In genomic region chr1:86750530-86750929, GRCh38 we compare ENCODE assay signal across 18 cellular contexts. TPM values are rescaled to one million over a fixed set of nuclear protein-coding genes. Genes with fewer than 3 reads are reported as not detected.
DNase-seq lines count a peak whose midpoint lies in the region; TF ChIP-seq lines count a peak whose summit lies in the region.
"Had no signal": no experiment of that assay in that cellular context is flagged by ENCODE, and none has a peak within 500 bp of the region (broad histone marks: within the 10 kb centered on the region; RNA-seq: fewer than 3 reads in every experiment).

No MANE protein-coding gene starts in this region.

- H3K27ac Mint-ChIP-seq in activated CD4-positive, alpha-beta T cell treated with anti-CD3 and anti-CD28 coated beads, Interleukin-2, amount 10 ng/mL, durations not matched to agents 7 days and 5 days: no peak overlapping the region
- H3K27ac Mint-ChIP-seq: CD4-positive, alpha-beta T cell had no signal

- no peaks in the 10 kb centered on the region for H3K4me1 ChIP-seq in smooth muscle cell (ENCODE audit: low read depth)
- H3K4me1 ChIP-seq: BE2C had no signal

- H3K4me2 ChIP-seq in smooth muscle cell: no peak overlapping the region

- H3K4me1 Mint-ChIP-seq in activated CD4-positive, alpha-beta T cell treated with anti-CD3 and anti-CD28 coated beads, Interleukin-2, amount 10 ng/mL, durations not matched to agents 7 days and 5 days: no peaks in the 10 kb centered on the region

- H3K9me3 Mint-ChIP-seq in activated CD4-positive, alpha-beta T cell treated with anti-CD3 and anti-CD28 coated beads, Interleukin-2, amount 10 ng/mL, durations not matched to agents 7 days and 5 days: no peaks in the 10 kb centered on the region
- H3K9me3 Mint-ChIP-seq: CD4-positive, alpha-beta T cell had no signal

- no peaks in the 10 kb centered on the region for H3K79me2 ChIP-seq in smooth muscle cell (ENCODE audit: low read depth)

- no peak for TF ChIP-seq CTCF in smooth muscle cell (IDR thresholded peaks at IDR 0.05; ENCODE audit: borderline replicate concordance, insufficient read depth, poor library complexity, severe bottlenecking)

- 82% methylated on average over 5 of the region's 5 CpGs for WGBS in smooth muscle cell (ENCODE audit: low lambda C conversion rate)

- H3K27me3 ChIP-seq in smooth muscle cell (ENCODE audit: low read depth): no peaks in the 10 kb centered on the region
- H3K27me3 ChIP-seq: BE2C, MG63 had no signal

- no peak overlapping the region for H2AFZ ChIP-seq in smooth muscle cell (ENCODE audit: low read depth)
- H2AFZ ChIP-seq: GM23248 had no signal

- DNase-seq in DMS79 treated with DMSO at 0.1 percent for 48 hours (lab: John Stamatoyannopoulos, UW) (peak; percentile 44), DMS79 (lab: John Stamatoyannopoulos, UW) (no peak), smooth muscle cell (lab: John Stamatoyannopoulos, UW; ENCODE audit: unreplicated experiment) (no peak), EL (no peak)
- DNase-seq in activated CD4-positive, alpha-beta T cell treated with anti-CD3 and anti-CD28 coated beads for 48 hours: peak; percentile 12
- no peak for DNase-seq in activated CD4-positive, alpha-beta T cell treated with anti-CD3 and anti-CD28 coated beads, Interleukin-2, amount 10 ng/mL, durations not matched to agents 7 days and 5 days
- peak; percentile 20 for DNase-seq in stimulated activated CD4-positive, alpha-beta T cell treated with anti-CD3 and anti-CD28 coated beads, Interleukin-1b, Interleukin-23, amount 100 ng/mL, for 48 hours
- DNase-seq in stimulated activated CD4-positive, alpha-beta T cell treated with anti-CD3 and anti-CD28 coated beads, Interleukin-12 subunit alpha, Interleukin-12 subunit beta, amount 100 ng/mL, for 4 hours: no peak
- DNase-seq: 8988T; BE2C; CD4-positive, alpha-beta T cell; MG63; NCI-H1105 treated with DMSO at 0.1 percent for 48 hours; NCI-H1694 treated with DMSO at 0.1 percent for 48 hours; NCI-H2171 treated with DMSO at 0.1 percent for 48 hours; NCI-H526; SHP77 treated with DMSO at 0.1 percent for 48 hours had no signal

- no peak overlapping the region for H3K9ac ChIP-seq in smooth muscle cell (ENCODE audit: low read depth)
- H3K9ac ChIP-seq: GM23248 had no signal

- H3K36me3 ChIP-seq in smooth muscle cell (ENCODE audit: low read depth): no peaks in the 10 kb centered on the region
- H3K36me3 ChIP-seq: BE2C, MG63 had no signal

- H3K4me3 ChIP-seq in smooth muscle cell: no peak overlapping the region
- H3K4me3 ChIP-seq: GM23248, MG63 had no signal

- H3K9me3 ChIP-seq in smooth muscle cell (replicated peaks; ENCODE audit: low read depth): no peaks in the 10 kb centered on the region
- H3K9me3 ChIP-seq: BE2C, MG63 had no signal

- no peak overlapping the region for H3K4me3 Mint-ChIP-seq in activated CD4-positive, alpha-beta T cell treated with anti-CD3 and anti-CD28 coated beads, Interleukin-2, amount 10 ng/mL, durations not matched to agents 7 days and 5 days
- H3K4me3 Mint-ChIP-seq: CD4-positive, alpha-beta T cell had no signal

- H4K20me1 ChIP-seq in smooth muscle cell (ENCODE audit: low read depth): no peaks in the 10 kb centered on the region

- peaks cover 5% of the 10 kb centered on the region for H3K36me3 Mint-ChIP-seq in activated CD4-positive, alpha-beta T cell treated with anti-CD3 and anti-CD28 coated beads, Interleukin-2, amount 10 ng/mL, durations not matched to agents 7 days and 5 days (ENCODE audit: low read depth)

- CTCF ChIA-PET in activated CD4-positive, alpha-beta T cell treated with anti-CD3 and anti-CD28 coated beads, Interleukin-2, amount 10 ng/mL, durations not matched to agents 7 days and 5 days (lab: Charles Lee): interaction anchor here (1.4 kb wide), 1 partner anchor 10 kb away, joined by 3 read pairs; no protein-coding TSS in a partner anchor

- H3K27ac ChIP-seq in smooth muscle cell (ENCODE audit: low read depth): peak overlapping the region; percentile 19
- H3K27ac ChIP-seq: GM23248 had no signal

- H3K27me3 Mint-ChIP-seq in activated CD4-positive, alpha-beta T cell treated with anti-CD3 and anti-CD28 coated beads, Interleukin-2, amount 10 ng/mL, durations not matched to agents 7 days and 5 days: peaks cover 12% of the 10 kb centered on the region

- peaks cover 12% of the 10 kb centered on the region for H3F3A ChIP-seq in smooth muscle cell (ENCODE audit: low read depth)

- POLR2A ChIA-PET in activated CD4-positive, alpha-beta T cell treated with anti-CD3 and anti-CD28 coated beads, Interleukin-2, amount 10 ng/mL, durations not matched to agents 7 days and 5 days (lab: Charles Lee): no interaction called here

RNA-seq across cellular contexts. Expression of gene SH3GLB1, which starts 46.2 kb away (rescaled TPM):
- total RNA-seq in activated CD4-positive, alpha-beta T cell treated with anti-CD3 and anti-CD28 coated beads, Interleukin-2, amount 10 ng/mL, durations not matched to agents 7 days and 5 days: 10 to 100 TPM; 66.8 to 75.3 TPM
- 69.0 and 89.8 TPM in 2 replicates for total RNA-seq in smooth muscle cell
- 76.5 and 86.8 TPM in 2 replicates for polyA plus RNA-seq in smooth muscle cell

Comparison
In these comparisons a context has a peak if more than half of its experiments do, and no peak if none do; other contexts are left out.
1. DNase-seq: peak in DMS79 treated with DMSO at 0.1 percent for 48 hours (single experiment), activated CD4-positive, alpha-beta T cell treated with anti-CD3 and anti-CD28 coated beads for 48 hours (single experiment) and stimulated activated CD4-positive, alpha-beta T cell treated with anti-CD3 and anti-CD28 coated beads, Interleukin-1b, Interleukin-23, amount 100 ng/mL, for 48 hours (single experiment); none in DMS79 (single experiment), activated CD4-positive, alpha-beta T cell treated with anti-CD3 and anti-CD28 coated beads, Interleukin-2, amount 10 ng/mL, durations not matched to agents 7 days and 5 days (single experiment), stimulated activated CD4-positive, alpha-beta T cell treated with anti-CD3 and anti-CD28 coated beads, Interleukin-12 subunit alpha, Interleukin-12 subunit beta, amount 100 ng/mL, for 4 hours (single experiment), smooth muscle cell (single experiment) and EL (single experiment).